Comparison of ENCODE assay signal across 8 cellular contexts in the genomic region with DNA sequence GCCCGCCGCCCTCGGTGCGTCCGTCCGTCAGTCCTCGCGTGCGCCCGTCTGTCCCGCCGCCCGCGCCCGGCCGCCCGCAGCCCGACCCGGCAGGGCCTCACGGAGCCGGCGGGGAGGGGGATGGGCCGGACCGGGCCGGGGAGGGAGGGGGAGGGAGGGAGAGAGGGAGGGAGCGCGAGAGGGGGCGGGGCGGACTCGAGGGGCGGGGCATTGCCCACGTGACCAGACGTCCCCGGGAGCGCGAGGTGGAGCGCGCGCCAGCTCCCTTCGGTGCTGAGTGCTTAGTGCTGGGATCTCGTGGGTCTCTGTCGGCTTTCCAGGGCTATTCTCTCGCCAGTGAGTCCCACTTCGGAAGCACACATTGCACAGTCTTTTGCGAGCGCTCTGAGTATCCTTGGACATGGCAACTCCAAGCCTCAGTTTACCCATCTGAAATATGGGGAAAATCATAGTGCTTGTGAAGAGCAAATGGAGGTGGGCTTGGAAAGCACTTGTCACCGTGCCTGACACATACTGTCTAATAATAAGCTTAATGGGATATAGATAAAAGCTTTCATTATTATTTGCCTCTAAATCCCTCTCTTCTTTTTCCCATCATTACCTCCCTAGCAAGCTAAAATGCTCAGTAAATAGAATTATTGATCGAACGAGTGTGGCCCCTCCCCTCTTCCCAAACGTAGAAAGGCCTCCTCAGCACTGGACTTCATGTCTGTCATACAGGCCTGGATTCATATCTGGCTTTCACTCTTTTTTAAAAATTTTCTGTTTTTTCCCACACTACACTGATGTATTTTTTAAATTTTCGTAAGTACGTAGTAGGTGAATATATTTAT. TPM values are rescaled to one million over a fixed set of nuclear protein-coding genes. Genes with fewer than 3 reads are reported as not detected.
DNase-seq lines count a peak whose midpoint lies in the region; ATAC-seq, FAIRE-seq and TF ChIP-seq lines count a peak whose summit lies in the region.

Gene NCOA6, minus strand, starts transcription at position 122 of the 833 bp plus-strand sequence. CDS start 43,296 bp downstream, outside the sequence.

- peaks cover 4% of the 10 kb centered on the region for H3K27me3 ChIP-seq in astrocyte (ENCODE audit: insufficient read depth, low read length)
- no peaks in the 10 kb centered on the region for H3K27me3 ChIP-seq in aorta (ENCODE audit: control insufficient read depth in 1 of 2, insufficient read depth in 2 of 2, low read length in 1 of 2)

- peak; percentile 43 for ATAC-seq in HG02870 (IDR thresholded peaks at IDR 0.05; ENCODE audit: unreplicated experiment)
- ATAC-seq in aorta (ENCODE audit: low FRiP score) = peak; percentile 95

- peaks cover 13% of the 10 kb centered on the region for H3K4me1 Mint-ChIP-seq in astrocyte (ENCODE audit: low read depth, unreplicated experiment)

- intact Hi-C loops in aorta (cut with DNase I) = loop anchor here in 1 of 2 donors (10.0 kb wide), 1 partner anchor 379 kb away; no protein-coding TSS in a partner anchor

- FAIRE-seq in GM12891 (lab: Jason Lieb, UNC) = peak; percentile 90
- no peak for FAIRE-seq in astrocyte (lab: Jason Lieb, UNC)

- H3K79me2 ChIP-seq in astrocyte (ENCODE audit: insufficient read depth, low read length) = peaks cover 45% of the 10 kb centered on the region

- H3K27ac ChIP-seq in astrocyte (ENCODE audit: low read depth, low read length) = peak within 1 kb of the TSS; percentile 86
- peak within 1 kb of the TSS; percentile 44 to 64 for H3K27ac ChIP-seq in aorta (ENCODE audit: low read depth in 1 of 2, low read length in 2 of 2)

- H4K20me1 ChIP-seq in astrocyte (ENCODE audit: insufficient read depth, low read length) = peaks cover 39% of the 10 kb centered on the region

- H3K4me2 ChIP-seq in astrocyte (ENCODE audit: low read length) = peak within 1 kb of the TSS; percentile 96

- peak within 1 kb of the TSS; percentile 91 for H2AFZ ChIP-seq in astrocyte (ENCODE audit: low read depth, low read length)

- TF ChIP-seq CTCF in astrocyte (IDR thresholded peaks at IDR 0.05; ENCODE audit: insufficient read depth, low read depth, low read length) = no peak

- WGBS in aorta, 2 donors = 8 to 11% methylated on average over 42 to 52 of the region's 52 CpGs

- H3K27ac Mint-ChIP-seq in astrocyte (ENCODE audit: unreplicated experiment) = peak within 1 kb of the TSS; percentile 84

- DNase-seq in GM12891 (ENCODE audit: insufficient read length, low spot score) = peak; percentile 69
- peak; percentile 9 for DNase-seq in NCI-H187 treated with DMSO at 0.1 percent for 48 hours (lab: John Stamatoyannopoulos, UW)
- DNase-seq in T-helper 9 cell = peak; percentile 91
- peak; percentile 51 for DNase-seq in astrocyte (ENCODE audit: low read depth)
- peak; percentile 79 for DNase-seq in hepatic stellate cell (ENCODE audit: low spot score)
- peak; percentile 75 for DNase-seq in retina
- peak; percentile 90 to 97 for DNase-seq in aorta

- H3K9me3 Mint-ChIP-seq in astrocyte (ENCODE audit: unreplicated experiment) = no peaks in the 10 kb centered on the region

- H3K36me3 ChIP-seq in astrocyte (ENCODE audit: insufficient read depth, low read length) (no peaks in the 10 kb centered on the region), aorta (ENCODE audit: control insufficient read depth in 1 of 2, insufficient read depth in 2 of 2, low read length in 1 of 2) (no peaks in the 10 kb centered on the region)

- H3K36me3 Mint-ChIP-seq in astrocyte (ENCODE audit: low read depth, unreplicated experiment) = peaks cover 9% of the 10 kb centered on the region

- H3K4me3 ChIP-seq in astrocyte (ENCODE audit: insufficient read depth, low read depth, low read length) (peak within 1 kb of the TSS; percentile 98), aorta (ENCODE audit: low read length in 2 of 2) (peak within 1 kb of the TSS; percentile 99 to 100)

- peak within 1 kb of the TSS; percentile 96 for H3K9ac ChIP-seq in astrocyte (ENCODE audit: low read length)

- peaks cover 2% of the 10 kb centered on the region for H3K27me3 Mint-ChIP-seq in astrocyte (ENCODE audit: low read depth, unreplicated experiment)

- TF ChIP-seq POLR2A in GM12891 (IDR thresholded peaks at IDR 0.05; ENCODE audit: low read depth, low read length) = no peak; the same call in 1 of the 2 replicates

- H3K9me3 ChIP-seq in astrocyte (ENCODE audit: insufficient read depth, low read depth, low read length) (no peaks in the 10 kb centered on the region), aorta (ENCODE audit: control insufficient read depth, low read length) (no peaks in the 10 kb centered on the region)

- H3K4me1 ChIP-seq in astrocyte (ENCODE audit: insufficient read depth, low read length) (no peaks in the 10 kb centered on the region), aorta (ENCODE audit: control insufficient read depth in 1 of 2, insufficient read depth in 2 of 2, low read length in 2 of 2) (peaks cover 0 to 3% of the 10 kb centered on the region in 2 donors)

- peak within 1 kb of the TSS; percentile 99 for H3K4me3 Mint-ChIP-seq in astrocyte (ENCODE audit: unreplicated experiment)

TF ChIP-seq in GM12891, 5 proteins besides CTCF, POLR2A, EP300 and RAD21:
- TF ChIP-seq PAX5 (IDR thresholded peaks at IDR 0.05; ENCODE audit: insufficient read depth, low read length, severe bottlenecking) (no peak), POU2F2 (IDR thresholded peaks at IDR 0.05; ENCODE audit: low read depth, low read length) (no peak), SPI1 (IDR thresholded peaks at IDR 0.05; ENCODE audit: low read depth, low read length) (no peak), TAF1 (IDR thresholded peaks at IDR 0.05; ENCODE audit: low read depth, low read length) (no peak), POLR2AphosphoS5 (IDR thresholded peaks at IDR 0.05; ENCODE audit: low read depth, low read length) (no peak)

RNA-seq across cellular contexts. Expression of gene NCOA6, which starts in this region (rescaled TPM):
- 9.5 TPM for polyA plus RNA-seq in GM12891 (2012; ENCODE audit: low read depth, missing spikeins)
- total RNA-seq in astrocyte (21.1 and 21.2 TPM in 2 replicates), aorta (10 to 100 TPM; 21.3 to 28.1 TPM)
- 10 to 100 TPM; 10.2 to 13.4 TPM for polyA plus RNA-seq in aorta

Comparison
In these comparisons a context has a peak if more than half of its experiments do, and no peak if none do; other contexts are left out.
1. Peak in every context shown above with its lines: DNase-seq, ATAC-seq, H3K4me3 ChIP-seq and H3K27ac ChIP-seq.
2. DNase-seq: peak in every context shown above with its lines; median percentile 94 in aorta; 91 in T-helper 9 cell; 79 in hepatic stellate cell; 75 in retina; 69 in GM12891; 51 in astrocyte; 9 in NCI-H187 treated with DMSO at 0.1 percent for 48 hours.